ENCODE assay signal across 1 cellular context in the genomic region with DNA sequence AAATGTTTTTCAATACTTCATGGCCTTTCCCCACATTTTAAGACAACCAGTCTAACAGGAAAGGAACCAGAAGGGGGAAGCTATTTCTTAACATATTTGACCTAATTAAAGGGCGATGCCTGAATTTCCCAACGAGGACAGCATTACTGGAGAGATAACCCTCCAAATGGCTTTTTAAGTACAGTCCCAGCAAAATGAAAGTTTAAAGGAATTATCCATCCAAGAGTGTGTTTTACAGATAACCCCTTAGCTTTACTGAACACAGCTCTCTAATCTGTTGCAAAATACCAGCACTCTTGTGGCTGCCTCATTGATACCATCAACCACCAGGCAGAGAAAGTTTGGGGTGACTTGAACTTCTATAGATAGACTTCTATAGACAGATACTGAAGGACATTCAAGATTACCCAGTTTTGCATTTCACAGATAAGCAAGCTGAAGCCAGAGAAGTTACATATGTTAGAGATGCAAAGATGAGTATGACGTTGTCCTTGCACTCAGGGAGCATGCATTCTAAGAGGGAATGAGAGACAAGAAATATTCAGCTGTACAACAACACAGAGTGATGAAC.
TF ChIP-seq lines count a peak whose summit lies in the region.

No MANE protein-coding gene starts in this region.

TF ChIP-seq in K562, 482 proteins besides CTCF, POLR2A, EP300 and RAD21 (continued from another document and continues in another):
- TF ChIP-seq, protein P1, sequence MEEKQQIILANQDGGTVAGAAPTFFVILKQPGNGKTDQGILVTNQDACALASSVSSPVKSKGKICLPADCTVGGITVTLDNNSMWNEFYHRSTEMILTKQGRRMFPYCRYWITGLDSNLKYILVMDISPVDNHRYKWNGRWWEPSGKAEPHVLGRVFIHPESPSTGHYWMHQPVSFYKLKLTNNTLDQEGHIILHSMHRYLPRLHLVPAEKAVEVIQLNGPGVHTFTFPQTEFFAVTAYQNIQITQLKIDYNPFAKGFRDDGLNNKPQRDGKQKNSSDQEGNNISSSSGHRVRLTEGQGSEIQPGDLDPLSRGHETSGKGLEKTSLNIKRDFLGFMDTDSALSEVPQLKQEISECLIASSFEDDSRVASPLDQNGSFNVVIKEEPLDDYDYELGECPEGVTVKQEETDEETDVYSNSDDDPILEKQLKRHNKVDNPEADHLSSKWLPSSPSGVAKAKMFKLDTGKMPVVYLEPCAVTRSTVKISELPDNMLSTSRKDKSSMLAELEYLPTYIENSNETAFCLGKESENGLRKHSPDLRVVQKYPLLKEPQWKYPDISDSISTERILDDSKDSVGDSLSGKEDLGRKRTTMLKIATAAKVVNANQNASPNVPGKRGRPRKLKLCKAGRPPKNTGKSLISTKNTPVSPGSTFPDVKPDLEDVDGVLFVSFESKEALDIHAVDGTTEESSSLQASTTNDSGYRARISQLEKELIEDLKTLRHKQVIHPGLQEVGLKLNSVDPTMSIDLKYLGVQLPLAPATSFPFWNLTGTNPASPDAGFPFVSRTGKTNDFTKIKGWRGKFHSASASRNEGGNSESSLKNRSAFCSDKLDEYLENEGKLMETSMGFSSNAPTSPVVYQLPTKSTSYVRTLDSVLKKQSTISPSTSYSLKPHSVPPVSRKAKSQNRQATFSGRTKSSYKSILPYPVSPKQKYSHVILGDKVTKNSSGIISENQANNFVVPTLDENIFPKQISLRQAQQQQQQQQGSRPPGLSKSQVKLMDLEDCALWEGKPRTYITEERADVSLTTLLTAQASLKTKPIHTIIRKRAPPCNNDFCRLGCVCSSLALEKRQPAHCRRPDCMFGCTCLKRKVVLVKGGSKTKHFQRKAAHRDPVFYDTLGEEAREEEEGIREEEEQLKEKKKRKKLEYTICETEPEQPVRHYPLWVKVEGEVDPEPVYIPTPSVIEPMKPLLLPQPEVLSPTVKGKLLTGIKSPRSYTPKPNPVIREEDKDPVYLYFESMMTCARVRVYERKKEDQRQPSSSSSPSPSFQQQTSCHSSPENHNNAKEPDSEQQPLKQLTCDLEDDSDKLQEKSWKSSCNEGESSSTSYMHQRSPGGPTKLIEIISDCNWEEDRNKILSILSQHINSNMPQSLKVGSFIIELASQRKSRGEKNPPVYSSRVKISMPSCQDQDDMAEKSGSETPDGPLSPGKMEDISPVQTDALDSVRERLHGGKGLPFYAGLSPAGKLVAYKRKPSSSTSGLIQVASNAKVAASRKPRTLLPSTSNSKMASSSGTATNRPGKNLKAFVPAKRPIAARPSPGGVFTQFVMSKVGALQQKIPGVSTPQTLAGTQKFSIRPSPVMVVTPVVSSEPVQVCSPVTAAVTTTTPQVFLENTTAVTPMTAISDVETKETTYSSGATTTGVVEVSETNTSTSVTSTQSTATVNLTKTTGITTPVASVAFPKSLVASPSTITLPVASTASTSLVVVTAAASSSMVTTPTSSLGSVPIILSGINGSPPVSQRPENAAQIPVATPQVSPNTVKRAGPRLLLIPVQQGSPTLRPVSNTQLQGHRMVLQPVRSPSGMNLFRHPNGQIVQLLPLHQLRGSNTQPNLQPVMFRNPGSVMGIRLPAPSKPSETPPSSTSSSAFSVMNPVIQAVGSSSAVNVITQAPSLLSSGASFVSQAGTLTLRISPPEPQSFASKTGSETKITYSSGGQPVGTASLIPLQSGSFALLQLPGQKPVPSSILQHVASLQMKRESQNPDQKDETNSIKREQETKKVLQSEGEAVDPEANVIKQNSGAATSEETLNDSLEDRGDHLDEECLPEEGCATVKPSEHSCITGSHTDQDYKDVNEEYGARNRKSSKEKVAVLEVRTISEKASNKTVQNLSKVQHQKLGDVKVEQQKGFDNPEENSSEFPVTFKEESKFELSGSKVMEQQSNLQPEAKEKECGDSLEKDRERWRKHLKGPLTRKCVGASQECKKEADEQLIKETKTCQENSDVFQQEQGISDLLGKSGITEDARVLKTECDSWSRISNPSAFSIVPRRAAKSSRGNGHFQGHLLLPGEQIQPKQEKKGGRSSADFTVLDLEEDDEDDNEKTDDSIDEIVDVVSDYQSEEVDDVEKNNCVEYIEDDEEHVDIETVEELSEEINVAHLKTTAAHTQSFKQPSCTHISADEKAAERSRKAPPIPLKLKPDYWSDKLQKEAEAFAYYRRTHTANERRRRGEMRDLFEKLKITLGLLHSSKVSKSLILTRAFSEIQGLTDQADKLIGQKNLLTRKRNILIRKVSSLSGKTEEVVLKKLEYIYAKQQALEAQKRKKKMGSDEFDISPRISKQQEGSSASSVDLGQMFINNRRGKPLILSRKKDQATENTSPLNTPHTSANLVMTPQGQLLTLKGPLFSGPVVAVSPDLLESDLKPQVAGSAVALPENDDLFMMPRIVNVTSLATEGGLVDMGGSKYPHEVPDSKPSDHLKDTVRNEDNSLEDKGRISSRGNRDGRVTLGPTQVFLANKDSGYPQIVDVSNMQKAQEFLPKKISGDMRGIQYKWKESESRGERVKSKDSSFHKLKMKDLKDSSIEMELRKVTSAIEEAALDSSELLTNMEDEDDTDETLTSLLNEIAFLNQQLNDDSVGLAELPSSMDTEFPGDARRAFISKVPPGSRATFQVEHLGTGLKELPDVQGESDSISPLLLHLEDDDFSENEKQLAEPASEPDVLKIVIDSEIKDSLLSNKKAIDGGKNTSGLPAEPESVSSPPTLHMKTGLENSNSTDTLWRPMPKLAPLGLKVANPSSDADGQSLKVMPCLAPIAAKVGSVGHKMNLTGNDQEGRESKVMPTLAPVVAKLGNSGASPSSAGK (IDR thresholded peaks at IDR 0.05), result no peak
- TF ChIP-seq, protein P2, sequence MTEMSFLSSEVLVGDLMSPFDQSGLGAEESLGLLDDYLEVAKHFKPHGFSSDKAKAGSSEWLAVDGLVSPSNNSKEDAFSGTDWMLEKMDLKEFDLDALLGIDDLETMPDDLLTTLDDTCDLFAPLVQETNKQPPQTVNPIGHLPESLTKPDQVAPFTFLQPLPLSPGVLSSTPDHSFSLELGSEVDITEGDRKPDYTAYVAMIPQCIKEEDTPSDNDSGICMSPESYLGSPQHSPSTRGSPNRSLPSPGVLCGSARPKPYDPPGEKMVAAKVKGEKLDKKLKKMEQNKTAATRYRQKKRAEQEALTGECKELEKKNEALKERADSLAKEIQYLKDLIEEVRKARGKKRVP (CRISPR knock-in tag; IDR thresholded peaks at IDR 0.05), result peak; percentile 54; the same call in 1 of the 2 replicates
- TF ChIP-seq NR2C2 (CRISPR knock-in tag; IDR thresholded peaks at IDR 0.05), result no peak
- peak; percentile 43; the same call in 1 of the 2 replicates for TF ChIP-seq NR2C2 (tag; IDR thresholded peaks at IDR 0.05)
- TF ChIP-seq, protein P3, sequence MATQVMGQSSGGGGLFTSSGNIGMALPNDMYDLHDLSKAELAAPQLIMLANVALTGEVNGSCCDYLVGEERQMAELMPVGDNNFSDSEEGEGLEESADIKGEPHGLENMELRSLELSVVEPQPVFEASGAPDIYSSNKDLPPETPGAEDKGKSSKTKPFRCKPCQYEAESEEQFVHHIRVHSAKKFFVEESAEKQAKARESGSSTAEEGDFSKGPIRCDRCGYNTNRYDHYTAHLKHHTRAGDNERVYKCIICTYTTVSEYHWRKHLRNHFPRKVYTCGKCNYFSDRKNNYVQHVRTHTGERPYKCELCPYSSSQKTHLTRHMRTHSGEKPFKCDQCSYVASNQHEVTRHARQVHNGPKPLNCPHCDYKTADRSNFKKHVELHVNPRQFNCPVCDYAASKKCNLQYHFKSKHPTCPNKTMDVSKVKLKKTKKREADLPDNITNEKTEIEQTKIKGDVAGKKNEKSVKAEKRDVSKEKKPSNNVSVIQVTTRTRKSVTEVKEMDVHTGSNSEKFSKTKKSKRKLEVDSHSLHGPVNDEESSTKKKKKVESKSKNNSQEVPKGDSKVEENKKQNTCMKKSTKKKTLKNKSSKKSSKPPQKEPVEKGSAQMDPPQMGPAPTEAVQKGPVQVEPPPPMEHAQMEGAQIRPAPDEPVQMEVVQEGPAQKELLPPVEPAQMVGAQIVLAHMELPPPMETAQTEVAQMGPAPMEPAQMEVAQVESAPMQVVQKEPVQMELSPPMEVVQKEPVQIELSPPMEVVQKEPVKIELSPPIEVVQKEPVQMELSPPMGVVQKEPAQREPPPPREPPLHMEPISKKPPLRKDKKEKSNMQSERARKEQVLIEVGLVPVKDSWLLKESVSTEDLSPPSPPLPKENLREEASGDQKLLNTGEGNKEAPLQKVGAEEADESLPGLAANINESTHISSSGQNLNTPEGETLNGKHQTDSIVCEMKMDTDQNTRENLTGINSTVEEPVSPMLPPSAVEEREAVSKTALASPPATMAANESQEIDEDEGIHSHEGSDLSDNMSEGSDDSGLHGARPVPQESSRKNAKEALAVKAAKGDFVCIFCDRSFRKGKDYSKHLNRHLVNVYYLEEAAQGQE (CRISPR knock-in tag; IDR thresholded peaks at IDR 0.05; ENCODE audit: low read depth), result no peak
- 0 out of 2 replicates have a peak, but pooled peaks have one; percentile 29 for TF ChIP-seq ZBTB17 (CRISPR knock-in tag; IDR thresholded peaks at IDR 0.05)
- no peak for TF ChIP-seq ZNF717 (CRISPR knock-in tag; IDR thresholded peaks at IDR 0.05)
- TF ChIP-seq RCOR1 (IDR thresholded peaks at IDR 0.05; ENCODE audit: borderline replicate concordance in 1 of 2, low read depth in 2 of 2, low read length in 2 of 2), result peak; percentile 67 to 94; a peak in 3 of 4 replicates
- TF ChIP-seq MAFK (IDR thresholded peaks at IDR 0.05; ENCODE audit: low read length), result peak; percentile 28; the same call in 1 of the 2 replicates
- TF ChIP-seq KLF1 (tag; IDR thresholded peaks at IDR 0.05), result 0 out of 2 replicates have a peak, but pooled peaks have one; percentile 29
- TF ChIP-seq STAT5A (IDR thresholded peaks at IDR 0.05; ENCODE audit: borderline replicate concordance, low read length), result peak; percentile 92
- peak; percentile 61; the same call in 1 of the 2 replicates for TF ChIP-seq DIDO1 (tag; IDR thresholded peaks at IDR 0.05; ENCODE audit: low read depth)
- no peak for TF ChIP-seq TFAM (CRISPR knock-in tag; conservative IDR thresholded peaks at IDR 0.05)
- TF ChIP-seq NCOA2 (IDR thresholded peaks at IDR 0.05; ENCODE audit: partially characterized antibody in 2 of 2), result peak; percentile 46 to 86
- no peak for TF ChIP-seq MITF (IDR thresholded peaks at IDR 0.05)
- no peak for TF ChIP-seq U2AF2 (optimal IDR thresholded peaks at IDR 0.05; ENCODE audit: low read depth, low read length)
- peak; percentile 56 for TF ChIP-seq ZNF239 (CRISPR knock-in tag; IDR thresholded peaks at IDR 0.05)
- peak in 1 of 2 experiments; percentile 28; a peak in 1 of 4 replicates for TF ChIP-seq FOXK2 (conservative IDR thresholded peaks at IDR 0.05 in 1 of 2, IDR thresholded peaks at IDR 0.05 in 1 of 2; ENCODE audit: low read depth in 2 of 2)
- TF ChIP-seq, protein P4, sequence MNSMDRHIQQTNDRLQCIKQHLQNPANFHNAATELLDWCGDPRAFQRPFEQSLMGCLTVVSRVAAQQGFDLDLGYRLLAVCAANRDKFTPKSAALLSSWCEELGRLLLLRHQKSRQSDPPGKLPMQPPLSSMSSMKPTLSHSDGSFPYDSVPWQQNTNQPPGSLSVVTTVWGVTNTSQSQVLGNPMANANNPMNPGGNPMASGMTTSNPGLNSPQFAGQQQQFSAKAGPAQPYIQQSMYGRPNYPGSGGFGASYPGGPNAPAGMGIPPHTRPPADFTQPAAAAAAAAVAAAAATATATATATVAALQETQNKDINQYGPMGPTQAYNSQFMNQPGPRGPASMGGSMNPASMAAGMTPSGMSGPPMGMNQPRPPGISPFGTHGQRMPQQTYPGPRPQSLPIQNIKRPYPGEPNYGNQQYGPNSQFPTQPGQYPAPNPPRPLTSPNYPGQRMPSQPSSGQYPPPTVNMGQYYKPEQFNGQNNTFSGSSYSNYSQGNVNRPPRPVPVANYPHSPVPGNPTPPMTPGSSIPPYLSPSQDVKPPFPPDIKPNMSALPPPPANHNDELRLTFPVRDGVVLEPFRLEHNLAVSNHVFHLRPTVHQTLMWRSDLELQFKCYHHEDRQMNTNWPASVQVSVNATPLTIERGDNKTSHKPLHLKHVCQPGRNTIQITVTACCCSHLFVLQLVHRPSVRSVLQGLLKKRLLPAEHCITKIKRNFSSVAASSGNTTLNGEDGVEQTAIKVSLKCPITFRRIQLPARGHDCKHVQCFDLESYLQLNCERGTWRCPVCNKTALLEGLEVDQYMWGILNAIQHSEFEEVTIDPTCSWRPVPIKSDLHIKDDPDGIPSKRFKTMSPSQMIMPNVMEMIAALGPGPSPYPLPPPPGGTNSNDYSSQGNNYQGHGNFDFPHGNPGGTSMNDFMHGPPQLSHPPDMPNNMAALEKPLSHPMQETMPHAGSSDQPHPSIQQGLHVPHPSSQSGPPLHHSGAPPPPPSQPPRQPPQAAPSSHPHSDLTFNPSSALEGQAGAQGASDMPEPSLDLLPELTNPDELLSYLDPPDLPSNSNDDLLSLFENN (IDR thresholded peaks at IDR 0.05; ENCODE audit: low read depth in 2 of 2, low read length in 2 of 2), result peak in 1 of 2 experiments; percentile 86; a peak in 2 of 4 replicates
- TF ChIP-seq, protein P5, sequence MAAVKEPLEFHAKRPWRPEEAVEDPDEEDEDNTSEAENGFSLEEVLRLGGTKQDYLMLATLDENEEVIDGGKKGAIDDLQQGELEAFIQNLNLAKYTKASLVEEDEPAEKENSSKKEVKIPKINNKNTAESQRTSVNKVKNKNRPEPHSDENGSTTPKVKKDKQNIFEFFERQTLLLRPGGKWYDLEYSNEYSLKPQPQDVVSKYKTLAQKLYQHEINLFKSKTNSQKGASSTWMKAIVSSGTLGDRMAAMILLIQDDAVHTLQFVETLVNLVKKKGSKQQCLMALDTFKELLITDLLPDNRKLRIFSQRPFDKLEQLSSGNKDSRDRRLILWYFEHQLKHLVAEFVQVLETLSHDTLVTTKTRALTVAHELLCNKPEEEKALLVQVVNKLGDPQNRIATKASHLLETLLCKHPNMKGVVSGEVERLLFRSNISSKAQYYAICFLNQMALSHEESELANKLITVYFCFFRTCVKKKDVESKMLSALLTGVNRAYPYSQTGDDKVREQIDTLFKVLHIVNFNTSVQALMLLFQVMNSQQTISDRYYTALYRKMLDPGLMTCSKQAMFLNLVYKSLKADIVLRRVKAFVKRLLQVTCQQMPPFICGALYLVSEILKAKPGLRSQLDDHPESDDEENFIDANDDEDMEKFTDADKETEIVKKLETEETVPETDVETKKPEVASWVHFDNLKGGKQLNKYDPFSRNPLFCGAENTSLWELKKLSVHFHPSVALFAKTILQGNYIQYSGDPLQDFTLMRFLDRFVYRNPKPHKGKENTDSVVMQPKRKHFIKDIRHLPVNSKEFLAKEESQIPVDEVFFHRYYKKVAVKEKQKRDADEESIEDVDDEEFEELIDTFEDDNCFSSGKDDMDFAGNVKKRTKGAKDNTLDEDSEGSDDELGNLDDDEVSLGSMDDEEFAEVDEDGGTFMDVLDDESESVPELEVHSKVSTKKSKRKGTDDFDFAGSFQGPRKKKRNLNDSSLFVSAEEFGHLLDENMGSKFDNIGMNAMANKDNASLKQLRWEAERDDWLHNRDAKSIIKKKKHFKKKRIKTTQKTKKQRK (IDR thresholded peaks at IDR 0.05; ENCODE audit: borderline replicate concordance, low read depth, low read length), result no peak
- peak; percentile 96 for TF ChIP-seq SMAD4 (CRISPR knock-in tag; conservative IDR thresholded peaks at IDR 0.05)
- peak; percentile 96 for TF ChIP-seq GATA2 (CRISPR knock-in tag; IDR thresholded peaks at IDR 0.05)
- no peak for TF ChIP-seq CBFB (CRISPR knock-in tag; IDR thresholded peaks at IDR 0.05)
